Comparison of ENCODE assay signal across 1 cellular context in the genomic region with DNA sequence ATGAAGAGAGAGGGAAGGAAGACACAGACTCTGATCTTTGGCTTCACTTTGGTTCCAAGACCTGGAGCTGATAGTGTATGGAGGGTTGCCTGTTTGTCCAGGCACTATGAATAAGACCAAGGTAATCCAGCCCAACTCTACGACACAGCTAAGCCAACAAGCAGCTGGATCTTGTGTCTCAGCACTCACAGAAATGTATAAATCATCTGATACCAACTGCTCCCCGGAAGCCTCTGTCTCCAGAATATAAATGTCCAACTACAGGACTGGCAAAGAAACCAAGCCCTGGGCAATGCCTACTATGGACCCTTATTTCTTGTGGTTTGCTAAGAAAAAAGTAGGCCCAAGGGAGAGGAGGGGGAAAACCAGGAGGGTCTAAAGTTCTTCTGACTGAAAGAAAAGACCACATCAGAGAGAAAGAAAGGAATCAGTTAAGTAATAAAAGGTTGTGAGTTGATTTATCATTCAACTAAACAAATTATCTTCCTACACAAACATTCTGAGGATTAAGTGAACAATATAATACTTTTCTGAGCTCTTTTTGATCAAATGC.
TF ChIP-seq lines count a peak whose summit lies in the region.

No MANE protein-coding gene starts in this region.

TF ChIP-seq in GM12878, 131 proteins besides CTCF, POLR2A, EP300 and RAD21 (continued from another document):
- TF ChIP-seq, protein P1, sequence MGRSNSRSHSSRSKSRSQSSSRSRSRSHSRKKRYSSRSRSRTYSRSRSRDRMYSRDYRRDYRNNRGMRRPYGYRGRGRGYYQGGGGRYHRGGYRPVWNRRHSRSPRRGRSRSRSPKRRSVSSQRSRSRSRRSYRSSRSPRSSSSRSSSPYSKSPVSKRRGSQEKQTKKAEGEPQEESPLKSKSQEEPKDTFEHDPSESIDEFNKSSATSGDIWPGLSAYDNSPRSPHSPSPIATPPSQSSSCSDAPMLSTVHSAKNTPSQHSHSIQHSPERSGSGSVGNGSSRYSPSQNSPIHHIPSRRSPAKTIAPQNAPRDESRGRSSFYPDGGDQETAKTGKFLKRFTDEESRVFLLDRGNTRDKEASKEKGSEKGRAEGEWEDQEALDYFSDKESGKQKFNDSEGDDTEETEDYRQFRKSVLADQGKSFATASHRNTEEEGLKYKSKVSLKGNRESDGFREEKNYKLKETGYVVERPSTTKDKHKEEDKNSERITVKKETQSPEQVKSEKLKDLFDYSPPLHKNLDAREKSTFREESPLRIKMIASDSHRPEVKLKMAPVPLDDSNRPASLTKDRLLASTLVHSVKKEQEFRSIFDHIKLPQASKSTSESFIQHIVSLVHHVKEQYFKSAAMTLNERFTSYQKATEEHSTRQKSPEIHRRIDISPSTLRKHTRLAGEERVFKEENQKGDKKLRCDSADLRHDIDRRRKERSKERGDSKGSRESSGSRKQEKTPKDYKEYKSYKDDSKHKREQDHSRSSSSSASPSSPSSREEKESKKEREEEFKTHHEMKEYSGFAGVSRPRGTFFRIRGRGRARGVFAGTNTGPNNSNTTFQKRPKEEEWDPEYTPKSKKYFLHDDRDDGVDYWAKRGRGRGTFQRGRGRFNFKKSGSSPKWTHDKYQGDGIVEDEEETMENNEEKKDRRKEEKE (IDR thresholded peaks at IDR 0.05) = no peak
- TF ChIP-seq CBX3 (IDR thresholded peaks at IDR 0.05; ENCODE audit: borderline replicate concordance, low read depth) = no peak
- TF ChIP-seq RCOR1 (conservative IDR thresholded peaks at IDR 0.05; ENCODE audit: low read depth, low read length) = no peak
- TF ChIP-seq, protein P2, sequence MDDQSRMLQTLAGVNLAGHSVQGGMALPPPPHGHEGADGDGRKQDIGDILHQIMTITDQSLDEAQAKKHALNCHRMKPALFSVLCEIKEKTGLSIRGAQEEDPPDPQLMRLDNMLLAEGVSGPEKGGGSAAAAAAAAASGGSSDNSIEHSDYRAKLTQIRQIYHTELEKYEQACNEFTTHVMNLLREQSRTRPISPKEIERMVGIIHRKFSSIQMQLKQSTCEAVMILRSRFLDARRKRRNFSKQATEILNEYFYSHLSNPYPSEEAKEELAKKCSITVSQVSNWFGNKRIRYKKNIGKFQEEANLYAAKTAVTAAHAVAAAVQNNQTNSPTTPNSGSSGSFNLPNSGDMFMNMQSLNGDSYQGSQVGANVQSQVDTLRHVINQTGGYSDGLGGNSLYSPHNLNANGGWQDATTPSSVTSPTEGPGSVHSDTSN (IDR thresholded peaks at IDR 0.05; ENCODE audit: insufficient replicate concordance, low read depth, low read length) = no peak
- no peak for TF ChIP-seq HDGF (IDR thresholded peaks at IDR 0.05)
- no peak for TF ChIP-seq ESRRA (IDR thresholded peaks at IDR 0.05; ENCODE audit: low read length)
- TF ChIP-seq, protein P3, sequence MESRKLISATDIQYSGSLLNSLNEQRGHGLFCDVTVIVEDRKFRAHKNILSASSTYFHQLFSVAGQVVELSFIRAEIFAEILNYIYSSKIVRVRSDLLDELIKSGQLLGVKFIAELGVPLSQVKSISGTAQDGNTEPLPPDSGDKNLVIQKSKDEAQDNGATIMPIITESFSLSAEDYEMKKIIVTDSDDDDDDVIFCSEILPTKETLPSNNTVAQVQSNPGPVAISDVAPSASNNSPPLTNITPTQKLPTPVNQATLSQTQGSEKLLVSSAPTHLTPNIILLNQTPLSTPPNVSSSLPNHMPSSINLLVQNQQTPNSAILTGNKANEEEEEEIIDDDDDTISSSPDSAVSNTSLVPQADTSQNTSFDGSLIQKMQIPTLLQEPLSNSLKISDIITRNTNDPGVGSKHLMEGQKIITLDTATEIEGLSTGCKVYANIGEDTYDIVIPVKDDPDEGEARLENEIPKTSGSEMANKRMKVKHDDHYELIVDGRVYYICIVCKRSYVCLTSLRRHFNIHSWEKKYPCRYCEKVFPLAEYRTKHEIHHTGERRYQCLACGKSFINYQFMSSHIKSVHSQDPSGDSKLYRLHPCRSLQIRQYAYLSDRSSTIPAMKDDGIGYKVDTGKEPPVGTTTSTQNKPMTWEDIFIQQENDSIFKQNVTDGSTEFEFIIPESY (IDR thresholded peaks at IDR 0.05) = no peak
- TF ChIP-seq, protein P4, sequence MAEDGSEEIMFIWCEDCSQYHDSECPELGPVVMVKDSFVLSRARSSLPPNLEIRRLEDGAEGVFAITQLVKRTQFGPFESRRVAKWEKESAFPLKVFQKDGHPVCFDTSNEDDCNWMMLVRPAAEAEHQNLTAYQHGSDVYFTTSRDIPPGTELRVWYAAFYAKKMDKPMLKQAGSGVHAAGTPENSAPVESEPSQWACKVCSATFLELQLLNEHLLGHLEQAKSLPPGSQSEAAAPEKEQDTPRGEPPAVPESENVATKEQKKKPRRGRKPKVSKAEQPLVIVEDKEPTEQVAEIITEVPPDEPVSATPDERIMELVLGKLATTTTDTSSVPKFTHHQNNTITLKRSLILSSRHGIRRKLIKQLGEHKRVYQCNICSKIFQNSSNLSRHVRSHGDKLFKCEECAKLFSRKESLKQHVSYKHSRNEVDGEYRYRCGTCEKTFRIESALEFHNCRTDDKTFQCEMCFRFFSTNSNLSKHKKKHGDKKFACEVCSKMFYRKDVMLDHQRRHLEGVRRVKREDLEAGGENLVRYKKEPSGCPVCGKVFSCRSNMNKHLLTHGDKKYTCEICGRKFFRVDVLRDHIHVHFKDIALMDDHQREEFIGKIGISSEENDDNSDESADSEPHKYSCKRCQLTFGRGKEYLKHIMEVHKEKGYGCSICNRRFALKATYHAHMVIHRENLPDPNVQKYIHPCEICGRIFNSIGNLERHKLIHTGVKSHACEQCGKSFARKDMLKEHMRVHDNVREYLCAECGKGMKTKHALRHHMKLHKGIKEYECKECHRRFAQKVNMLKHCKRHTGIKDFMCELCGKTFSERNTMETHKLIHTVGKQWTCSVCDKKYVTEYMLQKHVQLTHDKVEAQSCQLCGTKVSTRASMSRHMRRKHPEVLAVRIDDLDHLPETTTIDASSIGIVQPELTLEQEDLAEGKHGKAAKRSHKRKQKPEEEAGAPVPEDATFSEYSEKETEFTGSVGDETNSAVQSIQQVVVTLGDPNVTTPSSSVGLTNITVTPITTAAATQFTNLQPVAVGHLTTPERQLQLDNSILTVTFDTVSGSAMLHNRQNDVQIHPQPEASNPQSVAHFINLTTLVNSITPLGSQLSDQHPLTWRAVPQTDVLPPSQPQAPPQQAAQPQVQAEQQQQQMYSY (CRISPR knock-in tag; IDR thresholded peaks at IDR 0.05) = no peak
- no peak; the same call in 2 of the 3 replicates for TF ChIP-seq POU2F2 (IDR thresholded peaks at IDR 0.05; ENCODE audit: borderline replicate concordance, low read depth, low read length)
- TF ChIP-seq YY1 (IDR thresholded peaks at IDR 0.05; ENCODE audit: low read depth, low read length) = no peak
- no peak for TF ChIP-seq CREM (IDR thresholded peaks at IDR 0.05; ENCODE audit: low read depth)
- 0 out of 2 replicates have a peak, but pooled peaks have one; percentile 60 for TF ChIP-seq NFIC (IDR thresholded peaks at IDR 0.05; ENCODE audit: low read depth, low read length)
- TF ChIP-seq, protein P5, sequence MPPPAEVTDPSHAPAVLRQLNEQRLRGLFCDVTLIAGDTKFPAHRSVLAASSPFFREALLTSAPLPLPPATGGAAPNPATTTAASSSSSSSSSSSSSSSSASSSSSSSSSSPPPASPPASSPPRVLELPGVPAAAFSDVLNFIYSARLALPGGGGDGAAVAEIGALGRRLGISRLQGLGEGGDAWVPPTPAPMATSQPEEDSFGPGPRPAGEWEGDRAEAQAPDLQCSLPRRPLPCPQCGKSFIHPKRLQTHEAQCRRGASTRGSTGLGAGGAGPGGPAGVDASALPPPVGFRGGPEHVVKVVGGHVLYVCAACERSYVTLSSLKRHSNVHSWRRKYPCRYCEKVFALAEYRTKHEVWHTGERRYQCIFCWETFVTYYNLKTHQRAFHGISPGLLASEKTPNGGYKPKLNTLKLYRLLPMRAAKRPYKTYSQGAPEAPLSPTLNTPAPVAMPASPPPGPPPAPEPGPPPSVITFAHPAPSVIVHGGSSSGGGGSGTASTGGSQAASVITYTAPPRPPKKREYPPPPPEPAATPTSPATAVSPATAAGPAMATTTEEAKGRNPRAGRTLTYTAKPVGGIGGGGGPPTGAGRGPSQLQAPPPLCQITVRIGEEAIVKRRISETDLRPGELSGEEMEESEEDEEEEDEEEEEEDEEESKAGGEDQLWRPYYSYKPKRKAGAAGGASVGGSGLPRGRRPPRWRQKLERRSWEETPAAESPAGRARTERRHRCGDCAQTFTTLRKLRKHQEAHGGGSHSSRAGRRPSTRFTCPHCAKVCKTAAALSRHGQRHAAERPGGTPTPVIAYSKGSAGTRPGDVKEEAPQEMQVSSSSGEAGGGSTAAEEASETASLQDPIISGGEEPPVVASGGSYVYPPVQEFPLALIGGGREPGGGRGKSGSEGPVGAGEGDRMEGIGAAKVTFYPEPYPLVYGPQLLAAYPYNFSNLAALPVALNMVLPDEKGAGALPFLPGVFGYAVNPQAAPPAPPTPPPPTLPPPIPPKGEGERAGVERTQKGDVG (CRISPR knock-in tag; IDR thresholded peaks at IDR 0.05) = no peak
- no peak for TF ChIP-seq SUZ12 (IDR thresholded peaks at IDR 0.05; ENCODE audit: unreplicated experiment)
- TF ChIP-seq, protein P6, sequence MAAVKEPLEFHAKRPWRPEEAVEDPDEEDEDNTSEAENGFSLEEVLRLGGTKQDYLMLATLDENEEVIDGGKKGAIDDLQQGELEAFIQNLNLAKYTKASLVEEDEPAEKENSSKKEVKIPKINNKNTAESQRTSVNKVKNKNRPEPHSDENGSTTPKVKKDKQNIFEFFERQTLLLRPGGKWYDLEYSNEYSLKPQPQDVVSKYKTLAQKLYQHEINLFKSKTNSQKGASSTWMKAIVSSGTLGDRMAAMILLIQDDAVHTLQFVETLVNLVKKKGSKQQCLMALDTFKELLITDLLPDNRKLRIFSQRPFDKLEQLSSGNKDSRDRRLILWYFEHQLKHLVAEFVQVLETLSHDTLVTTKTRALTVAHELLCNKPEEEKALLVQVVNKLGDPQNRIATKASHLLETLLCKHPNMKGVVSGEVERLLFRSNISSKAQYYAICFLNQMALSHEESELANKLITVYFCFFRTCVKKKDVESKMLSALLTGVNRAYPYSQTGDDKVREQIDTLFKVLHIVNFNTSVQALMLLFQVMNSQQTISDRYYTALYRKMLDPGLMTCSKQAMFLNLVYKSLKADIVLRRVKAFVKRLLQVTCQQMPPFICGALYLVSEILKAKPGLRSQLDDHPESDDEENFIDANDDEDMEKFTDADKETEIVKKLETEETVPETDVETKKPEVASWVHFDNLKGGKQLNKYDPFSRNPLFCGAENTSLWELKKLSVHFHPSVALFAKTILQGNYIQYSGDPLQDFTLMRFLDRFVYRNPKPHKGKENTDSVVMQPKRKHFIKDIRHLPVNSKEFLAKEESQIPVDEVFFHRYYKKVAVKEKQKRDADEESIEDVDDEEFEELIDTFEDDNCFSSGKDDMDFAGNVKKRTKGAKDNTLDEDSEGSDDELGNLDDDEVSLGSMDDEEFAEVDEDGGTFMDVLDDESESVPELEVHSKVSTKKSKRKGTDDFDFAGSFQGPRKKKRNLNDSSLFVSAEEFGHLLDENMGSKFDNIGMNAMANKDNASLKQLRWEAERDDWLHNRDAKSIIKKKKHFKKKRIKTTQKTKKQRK (IDR thresholded peaks at IDR 0.05; ENCODE audit: low read depth, low read length) = no peak
- TF ChIP-seq, protein P7, sequence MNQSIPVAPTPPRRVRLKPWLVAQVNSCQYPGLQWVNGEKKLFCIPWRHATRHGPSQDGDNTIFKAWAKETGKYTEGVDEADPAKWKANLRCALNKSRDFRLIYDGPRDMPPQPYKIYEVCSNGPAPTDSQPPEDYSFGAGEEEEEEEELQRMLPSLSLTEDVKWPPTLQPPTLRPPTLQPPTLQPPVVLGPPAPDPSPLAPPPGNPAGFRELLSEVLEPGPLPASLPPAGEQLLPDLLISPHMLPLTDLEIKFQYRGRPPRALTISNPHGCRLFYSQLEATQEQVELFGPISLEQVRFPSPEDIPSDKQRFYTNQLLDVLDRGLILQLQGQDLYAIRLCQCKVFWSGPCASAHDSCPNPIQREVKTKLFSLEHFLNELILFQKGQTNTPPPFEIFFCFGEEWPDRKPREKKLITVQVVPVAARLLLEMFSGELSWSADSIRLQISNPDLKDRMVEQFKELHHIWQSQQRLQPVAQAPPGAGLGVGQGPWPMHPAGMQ (IDR thresholded peaks at IDR 0.05; ENCODE audit: borderline replicate concordance) = no peak; the same call in 1 of the 2 replicates
- TF ChIP-seq BMI1 (IDR thresholded peaks at IDR 0.05; ENCODE audit: borderline replicate concordance) = no peak
- TF ChIP-seq NBN (IDR thresholded peaks at IDR 0.05) = no peak
- TF ChIP-seq MEF2B (IDR thresholded peaks at IDR 0.05; ENCODE audit: partially characterized antibody, poor library complexity, severe bottlenecking) = peak; percentile 90
